8 cellular contexts compared by ENCODE assay signal in the genomic region with DNA sequence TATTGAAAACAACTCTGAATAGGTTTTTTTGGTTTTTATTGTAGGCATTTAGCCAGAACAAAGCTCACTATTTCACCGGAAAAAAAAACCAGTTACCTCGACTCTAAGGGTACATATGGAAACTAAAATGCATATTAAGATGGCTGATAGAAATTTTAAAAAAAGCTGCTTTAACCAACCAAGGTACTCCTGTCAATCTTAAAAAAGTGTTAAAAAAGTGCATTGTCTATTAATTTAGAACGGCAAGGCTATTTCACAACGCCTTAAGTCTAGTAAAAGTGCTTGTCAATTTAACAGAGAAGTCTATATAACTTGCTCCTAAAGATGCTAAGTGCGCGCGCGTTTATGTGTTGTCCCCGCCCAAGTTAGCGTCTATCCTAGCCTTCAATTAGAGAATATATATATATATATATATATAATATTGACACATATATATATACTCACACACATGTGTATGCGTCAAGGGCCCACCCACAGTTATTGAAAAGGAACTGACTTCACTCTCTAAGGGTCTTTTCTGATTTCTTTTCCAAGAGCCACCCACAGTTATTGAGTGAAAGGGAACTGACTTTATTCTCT. TPM values are rescaled to one million over a fixed set of nuclear protein-coding genes. Genes with fewer than 3 reads are reported as not detected.
DNase-seq lines count a peak whose midpoint lies in the region; ATAC-seq, FAIRE-seq and TF ChIP-seq lines count a peak whose summit lies in the region.

No MANE protein-coding gene starts in this region.

- no peaks in the 10 kb centered on the region for H3K9me3 Mint-ChIP-seq in memory B cell

- no peak for ATAC-seq in memory B cell (ENCODE audit: low read depth)
- no peak for ATAC-seq in esophagus mucosa

- FAIRE-seq in GM19239 (lab: Jason Lieb, UNC), result no peak

- H3K9me3 ChIP-seq in adipocyte (ENCODE audit: control insufficient read depth, low read length), result no peaks in the 10 kb centered on the region

- H3K27ac Mint-ChIP-seq in memory B cell, result no peak overlapping the region

- no peaks in the 10 kb centered on the region for H3K36me3 ChIP-seq in adipocyte (ENCODE audit: control insufficient read depth, insufficient read depth, low read length, severe bottlenecking)

- H3K9ac ChIP-seq in adipocyte (ENCODE audit: low read length), result peak overlapping the region; percentile 77

- no peak for TF ChIP-seq CTCF in AG09309 (IDR thresholded peaks at IDR 0.05; ENCODE audit: control insufficient read depth, insufficient read depth, low read depth, low read length, missing control alignments)
- no peak for TF ChIP-seq CTCF in HFF-Myc (IDR thresholded peaks at IDR 0.05; ENCODE audit: low read depth, low read length, missing control alignments)

- H3K4me1 ChIP-seq in adipocyte (ENCODE audit: control insufficient read depth, insufficient read depth, low read length), result peaks cover 7% of the 10 kb centered on the region

- H3K4me3 Mint-ChIP-seq in memory B cell, result peak overlapping the region; percentile 93

- H3K27me3 Mint-ChIP-seq in memory B cell, result no peaks in the 10 kb centered on the region

- peaks cover 7% of the 10 kb centered on the region for H3K4me1 Mint-ChIP-seq in memory B cell

- DNase-seq in AG09309 (ENCODE audit: low read depth) (no peak), HFF-Myc (ENCODE audit: extremely low read depth, low read depth) (no peak), adipocyte (ENCODE audit: low read depth) (peak; percentile 43), memory B cell (ENCODE audit: low spot score in 2 of 2) (no peak), islet precursor cell (no peak), GM19239 (ENCODE audit: insufficient read length, low spot score) (no peak)
- DNase-seq in stimulated activated CD4-positive, alpha-beta T cell treated with anti-CD3 and anti-CD28 coated beads, Interleukin-4, amount 100 ng/mL, for 4 hours, result no peak

- H3K4me3 ChIP-seq in AG09309 (ENCODE audit: control insufficient read depth, low read depth, low read length), result peak overlapping the region; percentile 82
- H3K4me3 ChIP-seq in HFF-Myc (replicated peaks; ENCODE audit: low read depth, low read length), result peak overlapping the region; percentile 93
- peak overlapping the region; percentile 97 for H3K4me3 ChIP-seq in adipocyte (ENCODE audit: low read length)

- H3K27me3 ChIP-seq in adipocyte (replicated peaks; ENCODE audit: control insufficient read depth, insufficient read depth, low read length), result no peaks in the 10 kb centered on the region

- H3K36me3 Mint-ChIP-seq in memory B cell, result no peaks in the 10 kb centered on the region

RNA-seq across cellular contexts. Expression of a gene that starts 0.9 kb away (rescaled TPM):
- total RNA-seq in esophagus mucosa, result 13.4 TPM

RNA-seq across cellular contexts. Expression of a gene that starts 55.6 kb away (rescaled TPM):
- total RNA-seq in esophagus mucosa, result 5.4 TPM
